In genomic region chr6:19086480-19086879, GRCh38 we compare ENCODE assay signal across 34 cellular contexts.
"Had no signal": no experiment of that assay in that cellular context is flagged by ENCODE, and none has a peak within 500 bp of the region (broad histone marks: within the 10 kb centered on the region; RNA-seq: fewer than 3 reads in every experiment).

No MANE protein-coding gene starts in this region.

- H3K4me3 ChIP-seq: adrenal gland, body of pancreas, esophagus squamous epithelium, gastroesophageal sphincter, heart right ventricle had no signal

- H3K9me3 ChIP-seq: adrenal gland, body of pancreas, esophagus squamous epithelium, gastroesophageal sphincter, heart right ventricle had no signal

- H3K4me1 ChIP-seq: adrenal gland, body of pancreas, esophagus squamous epithelium had no signal

- H3K9me3 Mint-ChIP-seq: activated CD4-positive, alpha-beta T cell treated with anti-CD3 and anti-CD28 coated beads, Interleukin-2, amount 10 ng/mL, durations not matched to agents 24 days and 14 days; activated naive CD4-positive, alpha-beta T cell treated with anti-CD3 and anti-CD28 coated beads for 36 hours; activated naive CD8-positive, alpha-beta T cell treated with anti-CD3 and anti-CD28 coated beads for 36 hours; activated T-helper 1 cell treated with anti-CD3 and anti-CD28 coated beads, Interleukin-12 subunit alpha, Interleukin-12 subunit beta, Interleukin-2, Interleukin-4 antibody, amounts not matched to agents 30 ng/mL and 10 ng/mL and 1 ng/mL, durations not matched to agents 14 hours and 24 hours and 36 hours; activated T-helper 2 cell treated with anti-CD3 and anti-CD28 coated beads, Interferon-gamma antibody, Interleukin-2, Interleukin-4, amounts not matched to agents 10 μg/mL and 5 μg/mL and 100 μg/mL, durations not matched to agents 14 hours and 24 hours and 36 hours; T-helper 1 cell treated with Interleukin-12 subunit alpha and Interleukin-12 subunit beta and Interleukin-4 antibody, amounts not matched to agents 30 μg/mL and 1 μg/mL, for 36 hours had no signal

- FAIRE-seq: colon, endometrium, endothelial cell of umbilical vein had no signal

- H3K4me3 Mint-ChIP-seq: activated CD4-positive, alpha-beta memory T cell treated with anti-CD3 and anti-CD28 coated beads for 36 hours; activated CD4-positive, alpha-beta T cell treated with anti-CD3 and anti-CD28 coated beads for 36 hours; activated CD4-positive, alpha-beta T cell treated with anti-CD3 and anti-CD28 coated beads, Interleukin-2, amount 10 ng/mL, durations not matched to agents 24 days and 14 days; activated CD8-positive, alpha-beta memory T cell treated with anti-CD3 and anti-CD28 coated beads, Interleukin-2, amount 10 ng/mL, durations not matched to agents 7 days and 5 days; activated CD8-positive, alpha-beta T cell treated with anti-CD3 and anti-CD28 coated beads, Interleukin-2, amount 10 ng/mL, durations not matched to agents 7 days and 5 days; activated naive CD4-positive, alpha-beta T cell treated with anti-CD3 and anti-CD28 coated beads for 36 hours; activated naive CD4-positive, alpha-beta T cell treated with anti-CD3 and anti-CD28 coated beads, Interleukin-2, amount 50 U/mL, for 24 hours; activated naive CD8-positive, alpha-beta T cell treated with anti-CD3 and anti-CD28 coated beads for 36 hours; activated naive CD8-positive, alpha-beta T cell treated with anti-CD3 and anti-CD28 coated beads, Interleukin-2, amount 50 U/mL, for 24 hours; activated T-helper 1 cell treated with anti-CD3 and anti-CD28 coated beads, Interleukin-12 subunit alpha, Interleukin-12 subunit beta, Interleukin-2, Interleukin-4 antibody, amounts not matched to agents 30 ng/mL and 10 ng/mL and 1 ng/mL, durations not matched to agents 14 hours and 24 hours and 36 hours; T-helper 1 cell treated with Interleukin-12 subunit alpha and Interleukin-12 subunit beta and Interleukin-4 antibody, amounts not matched to agents 30 μg/mL and 1 μg/mL, for 36 hours had no signal

- H3K27me3 ChIP-seq: adrenal gland, body of pancreas, esophagus squamous epithelium, gastroesophageal sphincter, heart right ventricle had no signal

- H3K27ac ChIP-seq: adrenal gland, body of pancreas, epithelial cell of prostate, esophagus squamous epithelium, gastroesophageal sphincter, heart right ventricle, WERI-Rb-1 had no signal

- H3K36me3 Mint-ChIP-seq: activated CD4-positive, alpha-beta memory T cell treated with anti-CD3 and anti-CD28 coated beads for 36 hours; activated CD8-positive, alpha-beta memory T cell treated with anti-CD3 and anti-CD28 coated beads, Interleukin-2, amount 10 ng/mL, durations not matched to agents 7 days and 5 days; activated naive CD4-positive, alpha-beta T cell treated with anti-CD3 and anti-CD28 coated beads, Interleukin-2, amount 50 U/mL, for 24 hours; activated naive CD8-positive, alpha-beta T cell treated with anti-CD3 and anti-CD28 coated beads for 36 hours had no signal

- H3K4me1 Mint-ChIP-seq: activated CD4-positive, alpha-beta T cell treated with anti-CD3 and anti-CD28 coated beads for 36 hours; activated CD4-positive, alpha-beta T cell treated with anti-CD3 and anti-CD28 coated beads, Interleukin-2, amount 10 ng/mL, durations not matched to agents 24 days and 14 days; activated CD8-positive, alpha-beta memory T cell treated with anti-CD3 and anti-CD28 coated beads, Interleukin-2, amount 10 ng/mL, durations not matched to agents 7 days and 5 days; activated naive CD4-positive, alpha-beta T cell treated with anti-CD3 and anti-CD28 coated beads, Interleukin-2, amount 50 U/mL, for 24 hours; activated naive CD8-positive, alpha-beta T cell treated with anti-CD3 and anti-CD28 coated beads for 36 hours; activated naive CD8-positive, alpha-beta T cell treated with anti-CD3 and anti-CD28 coated beads, Interleukin-2, amount 50 U/mL, for 24 hours had no signal

- H3K36me3 ChIP-seq: adrenal gland, esophagus squamous epithelium, gastroesophageal sphincter, heart right ventricle, WERI-Rb-1 had no signal

- H3K27me3 Mint-ChIP-seq: activated CD4-positive, alpha-beta memory T cell treated with anti-CD3 and anti-CD28 coated beads for 36 hours; activated CD4-positive, alpha-beta T cell treated with anti-CD3 and anti-CD28 coated beads for 36 hours; activated CD4-positive, alpha-beta T cell treated with anti-CD3 and anti-CD28 coated beads, Interleukin-2, amount 10 ng/mL, durations not matched to agents 24 days and 14 days; activated CD8-positive, alpha-beta memory T cell treated with anti-CD3 and anti-CD28 coated beads, Interleukin-2, amount 10 ng/mL, durations not matched to agents 7 days and 5 days; activated naive CD4-positive, alpha-beta T cell treated with anti-CD3 and anti-CD28 coated beads, Interleukin-2, amount 50 U/mL, for 24 hours; activated naive CD8-positive, alpha-beta T cell treated with anti-CD3 and anti-CD28 coated beads for 36 hours; activated naive CD8-positive, alpha-beta T cell treated with anti-CD3 and anti-CD28 coated beads, Interleukin-2, amount 50 U/mL, for 24 hours had no signal

- DNase-seq: activated CD4-positive, alpha-beta memory T cell treated with anti-CD3 and anti-CD28 coated beads for 36 hours; activated CD4-positive, alpha-beta T cell treated with anti-CD3 and anti-CD28 coated beads for 36 hours; activated CD4-positive, alpha-beta T cell treated with anti-CD3 and anti-CD28 coated beads, Interleukin-2, amount 10 ng/mL, durations not matched to agents 24 days and 14 days; activated CD4-positive, CD25-positive, alpha-beta regulatory T cell; activated CD4-positive, CD25-positive, alpha-beta regulatory T cell treated with anti-CD3 and anti-CD28 coated beads, Interleukin-2, amount 50 U/mL, for 72 hours; activated CD8-positive, alpha-beta memory T cell treated with anti-CD3 and anti-CD28 coated beads, Interleukin-2, amount 10 ng/mL, durations not matched to agents 7 days and 5 days; activated CD8-positive, alpha-beta memory T cell treated with anti-CD3 and anti-CD28 coated beads, Interleukin-2, amount 50 U/mL, for 4 hours; activated CD8-positive, alpha-beta T cell treated with anti-CD3 and anti-CD28 coated beads, Interleukin-2, amount 10 ng/mL, durations not matched to agents 7 days and 5 days; activated effector memory CD4-positive, alpha-beta T cell treated with anti-CD3 and anti-CD28 coated beads, Interleukin-2, amount 50 U/mL, for 16 hours; activated naive CD4-positive, alpha-beta T cell treated with anti-CD3 and anti-CD28 coated beads for 36 hours; activated naive CD8-positive, alpha-beta T cell treated with anti-CD3 and anti-CD28 coated beads for 36 hours; activated naive CD8-positive, alpha-beta T cell treated with anti-CD3 and anti-CD28 coated beads, Interleukin-2, amount 50 U/mL, for 24 hours; activated T-cell treated with anti-CD3 and anti-CD28 coated beads, Interleukin-2, amount 50 U/mL, for 1 hour; activated T-cell treated with anti-CD3 and anti-CD28 coated beads, Interleukin-2, amount 50 U/mL, for 48 hours; adrenal gland; amygdala; aorta; body of pancreas; caudate nucleus; effector CD8-positive, alpha-beta T cell; esophagus squamous epithelium; foreskin melanocyte; heart right ventricle; T1000; WERI-Rb-1 had no signal

- ATAC-seq: activated CD4-positive, alpha-beta T cell treated with anti-CD3 and anti-CD28 coated beads for 36 hours; activated CD8-positive, alpha-beta memory T cell treated with anti-CD3 and anti-CD28 coated beads, Interleukin-2, amount 10 ng/mL, durations not matched to agents 7 days and 5 days; activated CD8-positive, alpha-beta T cell treated with anti-CD3 and anti-CD28 coated beads, Interleukin-2, amount 10 ng/mL, durations not matched to agents 7 days and 5 days; activated naive CD8-positive, alpha-beta T cell treated with anti-CD3 and anti-CD28 coated beads, Interleukin-2, amount 50 U/mL, for 24 hours; body of pancreas; gastroesophageal sphincter; heart right ventricle had no signal

- H3K27ac Mint-ChIP-seq: activated CD4-positive, alpha-beta memory T cell treated with anti-CD3 and anti-CD28 coated beads for 36 hours; activated CD4-positive, alpha-beta T cell treated with anti-CD3 and anti-CD28 coated beads for 36 hours; activated CD4-positive, alpha-beta T cell treated with anti-CD3 and anti-CD28 coated beads, Interleukin-2, amount 10 ng/mL, durations not matched to agents 24 days and 14 days; activated CD8-positive, alpha-beta memory T cell treated with anti-CD3 and anti-CD28 coated beads, Interleukin-2, amount 10 ng/mL, durations not matched to agents 7 days and 5 days; activated CD8-positive, alpha-beta T cell treated with anti-CD3 and anti-CD28 coated beads, Interleukin-2, amount 10 ng/mL, durations not matched to agents 7 days and 5 days; activated naive CD4-positive, alpha-beta T cell treated with anti-CD3 and anti-CD28 coated beads for 36 hours; activated naive CD4-positive, alpha-beta T cell treated with anti-CD3 and anti-CD28 coated beads, Interleukin-2, amount 50 U/mL, for 24 hours; activated naive CD8-positive, alpha-beta T cell treated with anti-CD3 and anti-CD28 coated beads for 36 hours; activated naive CD8-positive, alpha-beta T cell treated with anti-CD3 and anti-CD28 coated beads, Interleukin-2, amount 50 U/mL, for 24 hours; activated T-helper 1 cell treated with anti-CD3 and anti-CD28 coated beads, Interleukin-12 subunit alpha, Interleukin-12 subunit beta, Interleukin-2, Interleukin-4 antibody, amounts not matched to agents 30 ng/mL and 10 ng/mL and 1 ng/mL, durations not matched to agents 14 hours and 24 hours and 36 hours; activated T-helper 2 cell treated with anti-CD3 and anti-CD28 coated beads, Interferon-gamma antibody, Interleukin-2, Interleukin-4, amounts not matched to agents 10 μg/mL and 5 μg/mL and 100 μg/mL, durations not matched to agents 14 hours and 24 hours and 36 hours; T-helper 1 cell treated with Interleukin-12 subunit alpha and Interleukin-12 subunit beta and Interleukin-4 antibody, amounts not matched to agents 30 μg/mL and 1 μg/mL, for 36 hours had no signal
